ENCODE assay signal across 23 cellular contexts in genomic region chr13:48741377-48741776, GRCh38.
DNase-seq lines count a peak whose midpoint lies in the region; ATAC-seq, FAIRE-seq and TF ChIP-seq lines count a peak whose summit lies in the region.
"Had no signal": no experiment of that assay in that cellular context is flagged by ENCODE, and none has a peak within 500 bp of the region (broad histone marks: within the 10 kb centered on the region; RNA-seq: fewer than 3 reads in every experiment).

No MANE protein-coding gene starts in this region.

- H3K4me3 ChIP-seq in DND-41 (ENCODE audit: low read depth in 1 of 2, low read length in 2 of 2) (no peak overlapping the region), brain microvascular endothelial cell (ENCODE audit: low read depth, low read length) (no peak overlapping the region), fibroblast of villous mesenchyme (ENCODE audit: low read depth, low read length) (no peak overlapping the region)
- H3K4me3 ChIP-seq: A549; BLaER1 treated with 17β-estradiol and CSF1 and Interleukin-3, amounts not matched to agents 10 nM and 100 nM; gastrocnemius medialis; right atrium auricular region had no signal

- H3K9me3 ChIP-seq in DND-41 (ENCODE audit: insufficient read depth, low read length, severe bottlenecking) = no peaks in the 10 kb centered on the region
- H3K9me3 ChIP-seq: A549, gastrocnemius medialis, right atrium auricular region had no signal

- ATAC-seq in DND-41 (ENCODE audit: insufficient read depth, low read depth) = peak; percentile 89
- ATAC-seq: A549; activated naive CD8-positive, alpha-beta T cell treated with anti-CD3 and anti-CD28 coated beads, Interleukin-2, amount 50 U/mL, for 24 hours; gastrocnemius medialis; naive thymus-derived CD4-positive, alpha-beta T cell; Right ventricle myocardium inferior; T-cell had no signal

- no peaks in the 10 kb centered on the region for H3K36me3 ChIP-seq in DND-41 (ENCODE audit: insufficient read depth, low read length)
- H3K36me3 ChIP-seq in brain microvascular endothelial cell (replicated peaks) = no peaks in the 10 kb centered on the region
- H3K36me3 ChIP-seq: BLaER1 treated with 17β-estradiol and CSF1 and Interleukin-3, amounts not matched to agents 10 nM and 100 nM; gastrocnemius medialis; right atrium auricular region had no signal

- no peaks in the 10 kb centered on the region for H3K27me3 ChIP-seq in DND-41 (ENCODE audit: insufficient read depth, low read length, poor library complexity)
- no peaks in the 10 kb centered on the region for H3K27me3 ChIP-seq in brain microvascular endothelial cell (replicated peaks)
- H3K27me3 ChIP-seq: BLaER1 treated with 17β-estradiol and CSF1 and Interleukin-3, amounts not matched to agents 10 nM and 100 nM; gastrocnemius medialis; right atrium auricular region had no signal

- in situ Hi-C loops in brain microvascular endothelial cell (cut with HindIII; ENCODE audit: low pct_ligation_motif_present, low sequenced_read_pairs) = no loop called here

- peaks cover 52% of the 10 kb centered on the region for H3K4me1 ChIP-seq in DND-41 (ENCODE audit: insufficient read depth, low read length)
- H3K4me1 ChIP-seq: A549, gastrocnemius medialis had no signal

- 0 out of 2 replicates have a peak overlapping the region, but pooled peaks have one; percentile 16 for H3K9ac ChIP-seq in DND-41 (ENCODE audit: low read depth, low read length)
- H3K9ac ChIP-seq: BLaER1 treated with 17β-estradiol and CSF1 and Interleukin-3, amounts not matched to agents 10 nM and 100 nM had no signal

- no peaks in the 10 kb centered on the region for H4K20me1 ChIP-seq in DND-41 (ENCODE audit: insufficient read depth, low read length)
- H4K20me1 ChIP-seq: BLaER1 treated with 17β-estradiol and CSF1 and Interleukin-3, amounts not matched to agents 10 nM and 100 nM had no signal

- peak; percentile 58 for DNase-seq in DND-41
- peak; percentile 23 for DNase-seq in M059J (ENCODE audit: low read depth)
- peak; percentile 58 for DNase-seq in brain microvascular endothelial cell
- DNase-seq in fibroblast of villous mesenchyme (ENCODE audit: low read depth) = peak; percentile 57
- no peak for DNase-seq in NCI-H1048 (lab: John Stamatoyannopoulos, UW)
- no peak for DNase-seq in GM12891 (ENCODE audit: insufficient read length, low spot score)
- no peak for DNase-seq in T-helper 9 cell
- DNase-seq in cerebellum (ENCODE audit: low spot score) = no peak
- DNase-seq: activated CD4-positive, alpha-beta T cell treated with anti-CD3 and anti-CD28 coated beads for 4 hours; activated naive CD8-positive, alpha-beta T cell treated with anti-CD3 and anti-CD28 coated beads, Interleukin-2, amount 50 U/mL, for 24 hours; Calu3; gastrocnemius medialis; HCEC 1CT; mesendoderm; naive thymus-derived CD4-positive, alpha-beta T cell; NCI-H2171 treated with DMSO at 0.1 percent for 48 hours; NCI-H526 treated with DMSO at 0.1 percent for 48 hours; substantia nigra; T-cell had no signal

- TF ChIP-seq CTCF in DND-41 (IDR thresholded peaks at IDR 0.05; ENCODE audit: borderline replicate concordance, extremely low read depth, low read length, poor library complexity, severe bottlenecking) = no peak
- TF ChIP-seq CTCF in brain microvascular endothelial cell (IDR thresholded peaks at IDR 0.05; ENCODE audit: low read depth, low read length, missing control alignments) = no peak
- no peak for TF ChIP-seq CTCF in fibroblast of villous mesenchyme (IDR thresholded peaks at IDR 0.05; ENCODE audit: insufficient read depth, low read depth, low read length)

- no peak for FAIRE-seq in GM12891 (lab: Jason Lieb, UNC)
- FAIRE-seq: A549 had no signal

- H3K4me2 ChIP-seq in DND-41 (ENCODE audit: insufficient read depth, low read length) = no peak overlapping the region
- H3K4me2 ChIP-seq: A549; BLaER1 treated with 17β-estradiol and CSF1 and Interleukin-3, amounts not matched to agents 10 nM and 100 nM had no signal

- peak overlapping the region; percentile 73 for H3K27ac ChIP-seq in DND-41 (ENCODE audit: low read length)
- H3K27ac ChIP-seq in brain microvascular endothelial cell = no peak overlapping the region
- H3K27ac ChIP-seq: A549; BLaER1 treated with 17β-estradiol and CSF1 and Interleukin-3, amounts not matched to agents 10 nM and 100 nM; gastrocnemius medialis; right atrium auricular region had no signal

- H2AFZ ChIP-seq in DND-41 (ENCODE audit: low read depth, low read length) = peak overlapping the region; percentile 18

- no peak for TF ChIP-seq POLR2A in GM12891 (IDR thresholded peaks at IDR 0.05; ENCODE audit: low read depth, low read length)

- no peaks in the 10 kb centered on the region for H3K79me2 ChIP-seq in DND-41 (ENCODE audit: insufficient read depth, low read length)

TF ChIP-seq in GM12891, 5 proteins besides CTCF, POLR2A, EP300 and RAD21:
- TF ChIP-seq TAF1 (IDR thresholded peaks at IDR 0.05; ENCODE audit: low read depth, low read length) (no peak), POU2F2 (IDR thresholded peaks at IDR 0.05; ENCODE audit: low read depth, low read length) (no peak), POLR2AphosphoS5 (IDR thresholded peaks at IDR 0.05; ENCODE audit: low read depth, low read length) (no peak), SPI1 (IDR thresholded peaks at IDR 0.05; ENCODE audit: low read depth, low read length) (no peak), PAX5 (IDR thresholded peaks at IDR 0.05; ENCODE audit: insufficient read depth, low read length, severe bottlenecking) (no peak)

Comparison
In these comparisons a context has a peak if more than half of its experiments do, and no peak if none do; other contexts are left out.
1. DNase-seq: peak in DND-41 (single experiment), M059J (single experiment), brain microvascular endothelial cell (single experiment) and fibroblast of villous mesenchyme (single experiment); none in NCI-H1048 (single experiment), GM12891 (single experiment), T-helper 9 cell (single experiment) and cerebellum (single experiment).